Comparison of ENCODE assay signal across 2 cellular contexts in the genomic region with DNA sequence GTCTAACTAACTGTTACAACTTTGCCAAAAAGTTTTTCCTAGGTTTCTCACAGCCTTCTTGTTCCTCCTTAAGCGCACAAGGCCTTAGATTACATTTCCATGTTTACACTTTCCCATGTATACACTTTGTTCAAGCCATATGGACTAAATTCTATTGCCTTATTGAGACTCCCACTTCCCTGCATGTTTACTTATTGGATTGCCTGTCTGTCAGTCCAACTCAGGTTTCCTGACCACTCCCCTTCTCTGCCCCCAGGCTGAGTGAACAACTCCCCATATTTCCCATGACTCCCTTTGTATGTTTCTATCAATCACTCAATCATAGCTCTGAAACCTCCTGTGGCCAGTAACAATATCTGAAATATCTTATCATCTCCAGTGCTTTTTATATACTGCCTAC.
A peak's percentile ranks its signal among the peaks of the same experiment; 100 is the strongest.
TF ChIP-seq lines count a peak whose summit lies in the region.

No MANE protein-coding gene starts in this region.

TF ChIP-seq in HEK293T, 16 proteins besides CTCF, POLR2A, EP300 and RAD21:
- TF ChIP-seq L3MBTL2 (conservative IDR thresholded peaks at IDR 0.05), result no peak
- TF ChIP-seq, protein P1, sequence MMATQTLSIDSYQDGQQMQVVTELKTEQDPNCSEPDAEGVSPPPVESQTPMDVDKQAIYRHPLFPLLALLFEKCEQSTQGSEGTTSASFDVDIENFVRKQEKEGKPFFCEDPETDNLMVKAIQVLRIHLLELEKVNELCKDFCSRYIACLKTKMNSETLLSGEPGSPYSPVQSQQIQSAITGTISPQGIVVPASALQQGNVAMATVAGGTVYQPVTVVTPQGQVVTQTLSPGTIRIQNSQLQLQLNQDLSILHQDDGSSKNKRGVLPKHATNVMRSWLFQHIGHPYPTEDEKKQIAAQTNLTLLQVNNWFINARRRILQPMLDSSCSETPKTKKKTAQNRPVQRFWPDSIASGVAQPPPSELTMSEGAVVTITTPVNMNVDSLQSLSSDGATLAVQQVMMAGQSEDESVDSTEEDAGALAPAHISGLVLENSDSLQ (IDR thresholded peaks at IDR 0.05), result peak; percentile 92

TF ChIP-seq in K562, 482 proteins besides CTCF, POLR2A, EP300 and RAD21:
- TF ChIP-seq, protein P1 (IDR thresholded peaks at IDR 0.05), result peak; percentile 78
- no peak for TF ChIP-seq ZNF311 (CRISPR knock-in tag; IDR thresholded peaks at IDR 0.05)
- no peak for TF ChIP-seq E2F1 (CRISPR knock-in tag; IDR thresholded peaks at IDR 0.05)
- no peak for TF ChIP-seq ELK3 (CRISPR knock-in tag; IDR thresholded peaks at IDR 0.05)
- TF ChIP-seq ZNF12 (CRISPR knock-in tag; IDR thresholded peaks at IDR 0.05), result no peak
- no peak for TF ChIP-seq ZNF707 (CRISPR knock-in tag; conservative IDR thresholded peaks at IDR 0.05)
- TF ChIP-seq NFXL1 (CRISPR knock-in tag; IDR thresholded peaks at IDR 0.05), result no peak
- peak; percentile 12 for TF ChIP-seq MEIS2 (IDR thresholded peaks at IDR 0.05; ENCODE audit: partially characterized antibody)
- no peak for TF ChIP-seq BDP1 (IDR thresholded peaks at IDR 0.05; ENCODE audit: insufficient read depth, insufficient read length)
- no peak for TF ChIP-seq SUPT5H (IDR thresholded peaks at IDR 0.05)
- TF ChIP-seq GTF2F1 (IDR thresholded peaks at IDR 0.05; ENCODE audit: low read depth, low read length), result no peak
